Comparison of ENCODE assay signal across 17 cellular contexts in the genomic region with DNA sequence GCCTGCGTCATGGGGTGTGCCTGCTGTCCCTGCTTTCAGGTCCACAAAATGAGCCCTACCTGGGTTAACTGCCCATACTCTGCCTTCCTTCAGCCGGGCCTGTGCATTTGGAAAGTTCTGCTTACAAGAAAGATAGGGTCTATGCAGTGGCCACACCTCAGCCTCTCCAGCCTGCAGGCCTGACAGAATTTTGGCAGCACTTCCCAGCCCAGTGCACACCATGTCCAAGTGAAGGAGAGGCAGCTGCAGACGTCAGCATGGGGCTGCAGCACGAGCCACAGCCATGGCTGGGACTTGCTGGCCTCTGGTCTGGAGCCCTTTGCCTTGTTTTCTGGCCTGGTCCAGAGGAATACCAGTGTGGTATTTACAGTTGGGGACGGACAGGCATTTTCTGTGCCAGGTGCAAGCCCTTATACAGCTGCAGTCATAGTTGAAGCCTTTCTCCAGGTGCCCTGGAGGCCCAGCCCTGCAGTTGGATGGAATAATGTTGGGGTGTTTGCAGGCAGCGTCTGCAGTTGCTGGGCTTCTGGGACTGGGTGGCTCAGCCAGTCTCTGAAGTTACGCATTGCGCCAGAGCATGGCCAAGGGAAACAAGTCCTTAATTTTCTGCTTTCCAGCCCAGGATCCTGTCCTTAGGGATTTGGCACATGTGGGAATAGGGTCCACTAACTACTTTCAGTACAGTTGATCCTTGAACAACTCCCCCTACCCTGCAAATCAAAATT. TPM values are rescaled to one million over a fixed set of nuclear protein-coding genes. Genes with fewer than 3 reads are reported as not detected.
DNase-seq lines count a peak whose midpoint lies in the region; ATAC-seq and TF ChIP-seq lines count a peak whose summit lies in the region.
"Had no signal": no experiment of that assay in that cellular context is flagged by ENCODE, and none has a peak within 500 bp of the region (broad histone marks: within the 10 kb centered on the region; RNA-seq: fewer than 3 reads in every experiment).

No MANE protein-coding gene starts in this region.

- DNase-seq in COLO668 (lab: John Stamatoyannopoulos, UW; ENCODE audit: unreplicated experiment), result peak; percentile 20
- DNase-seq in choroid plexus epithelial cell (ENCODE audit: low read depth), result peak; percentile 42
- no peak for DNase-seq in immature natural killer cell
- peak; percentile 67 for DNase-seq in sciatic nerve (ENCODE audit: low spot score)
- DNase-seq in progenitor cell of endocrine pancreas (ENCODE audit: low spot score, unreplicated experiment), result no peak
- DNase-seq in NCI-H1048 (lab: John Stamatoyannopoulos, UW), result no peak
- no peak for DNase-seq in HPDE6-E6E7 (ENCODE audit: extremely low spot score)
- DNase-seq: activated CD4-positive, alpha-beta T cell treated with anti-CD3 and anti-CD28 coated beads, Interleukin-2, amount 50 U/mL, for 1 hour; activated gamma-delta T cell; HFFc6; NCI-H1436 treated with DMSO at 0.1 percent for 48 hours; NCI-H524; stimulated activated CD4-positive, alpha-beta T cell treated with anti-CD3 and anti-CD28 coated beads, Interleukin-1b, Interleukin-23, amount 100 ng/mL, for 48 hours had no signal

- H3K36me3 Mint-ChIP-seq in immature natural killer cell (peaks cover 6 to 8% (median 6%) of the 10 kb centered on the region in 3 donors), progenitor cell of endocrine pancreas (ENCODE audit: insufficient read depth) (peaks cover 10% of the 10 kb centered on the region)

- intact Hi-C loops in sciatic nerve (cut with DNase I), result no loop called here

- no peak for TF ChIP-seq CTCF in choroid plexus epithelial cell (conservative IDR thresholded peaks at IDR 0.05; ENCODE audit: low read depth, low read length)
- no peak for TF ChIP-seq CTCF in progenitor cell of endocrine pancreas (IDR thresholded peaks at IDR 0.05; ENCODE audit: unreplicated experiment)

- H3K9me3 Mint-ChIP-seq in immature natural killer cell (no peaks in the 10 kb centered on the region), progenitor cell of endocrine pancreas (ENCODE audit: low read depth) (no peaks in the 10 kb centered on the region)
- H3K9me3 Mint-ChIP-seq: HFFc6; IgD-negative memory B cell; T-helper 1 cell treated with Interleukin-12 subunit alpha and Interleukin-12 subunit beta and Interleukin-4 antibody, amounts not matched to agents 30 μg/mL and 1 μg/mL, for 36 hours had no signal

- no peak overlapping the region for H3K4me3 ChIP-seq in choroid plexus epithelial cell (ENCODE audit: low read depth, low read length)

- peak overlapping the region; percentile 1 to 49 (median 20) for H3K27ac Mint-ChIP-seq in immature natural killer cell
- H3K27ac Mint-ChIP-seq in progenitor cell of endocrine pancreas, result no peak overlapping the region
- H3K27ac Mint-ChIP-seq: B cell; HFFc6; T-helper 1 cell treated with Interleukin-12 subunit alpha and Interleukin-12 subunit beta and Interleukin-4 antibody, amounts not matched to agents 30 μg/mL and 1 μg/mL, for 36 hours had no signal

- no peak for TF ChIP-seq POLR2A in GM18505 (IDR thresholded peaks at IDR 0.05; ENCODE audit: borderline replicate concordance, extremely low read depth, insufficient read depth, insufficient read length)

- ATAC-seq in sciatic nerve (peak; percentile 93), GM18505 (IDR thresholded peaks at IDR 0.05; ENCODE audit: unreplicated experiment) (no peak)

- H3K4me1 Mint-ChIP-seq in immature natural killer cell (peaks cover 70 to 92% of the 10 kb centered on the region in 2 donors), progenitor cell of endocrine pancreas (ENCODE audit: low read depth) (peaks cover 28% of the 10 kb centered on the region)

- H3K4me3 Mint-ChIP-seq in immature natural killer cell (peak overlapping the region in 1 of 5 donors; percentile 5), progenitor cell of endocrine pancreas (ENCODE audit: low read depth) (no peak overlapping the region)
- H3K4me3 Mint-ChIP-seq: B cell; HFFc6; IgD-negative memory B cell; T-helper 1 cell treated with Interleukin-12 subunit alpha and Interleukin-12 subunit beta and Interleukin-4 antibody, amounts not matched to agents 30 μg/mL and 1 μg/mL, for 36 hours had no signal

- peaks cover 0 to 2% (median 0%) of the 10 kb centered on the region in 3 donors for H3K27me3 Mint-ChIP-seq in immature natural killer cell (ENCODE audit: low read depth in 3 of 3)
- H3K27me3 Mint-ChIP-seq in progenitor cell of endocrine pancreas, result no peaks in the 10 kb centered on the region
- H3K27me3 Mint-ChIP-seq: B cell, IgD-negative memory B cell had no signal

RNA-seq across cellular contexts. Expression of gene JADE1, which starts 26.2 kb away (rescaled TPM):
- polyA plus RNA-seq in immature natural killer cell, result 10 to 100 TPM; 31.4 to 49.3 (median 42.0) TPM
- total RNA-seq in sciatic nerve, result 25.2 TPM
- 35.3 and 43.2 TPM in 2 replicates for total RNA-seq in progenitor cell of endocrine pancreas

Comparison
In these comparisons a context has a peak if more than half of its experiments do, and no peak if none do; other contexts are left out.
1. DNase-seq: peak in COLO668 (single experiment), choroid plexus epithelial cell (single experiment) and sciatic nerve (single experiment); none in immature natural killer cell (0 of 3), progenitor cell of endocrine pancreas (single experiment), NCI-H1048 (single experiment) and HPDE6-E6E7 (single experiment).